Comparison of ENCODE assay signal across 12 cellular contexts in the genomic region with DNA sequence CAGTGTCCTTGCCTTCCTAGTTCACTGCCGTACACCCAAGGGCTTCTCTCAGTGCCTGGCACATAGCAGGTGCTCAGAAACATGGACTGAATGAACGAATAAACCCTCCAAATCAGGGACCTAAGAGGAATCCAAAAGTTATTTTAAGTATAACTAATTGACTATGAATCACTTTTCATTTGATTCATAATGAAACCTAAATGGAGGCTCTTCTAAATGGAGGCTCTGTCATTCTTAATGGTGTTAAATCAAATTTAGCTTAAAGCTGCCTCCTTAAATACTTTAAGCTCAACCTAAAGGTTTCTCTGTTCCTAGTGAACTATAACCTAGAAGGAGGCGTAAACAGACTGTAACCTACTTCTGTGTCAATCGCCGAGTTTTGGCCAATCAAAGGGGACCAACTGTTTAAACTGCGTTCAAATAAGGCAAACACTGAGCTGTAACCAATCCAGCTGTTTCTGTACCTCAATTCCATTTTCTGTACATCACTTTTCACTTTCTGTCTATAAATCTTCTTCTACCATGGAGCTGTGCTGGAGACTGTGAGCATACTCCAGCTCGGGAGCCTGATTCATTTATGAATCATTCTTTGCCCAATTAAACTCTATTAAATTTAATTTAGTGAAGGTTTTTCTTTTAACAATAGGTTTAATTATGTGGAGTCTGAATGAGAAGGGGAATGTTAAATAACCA. TPM values are rescaled to one million over a fixed set of nuclear protein-coding genes. Genes with fewer than 3 reads are reported as not detected.
A peak's percentile ranks its signal among the peaks of the same experiment; 100 is the strongest.
DNase-seq lines count a peak whose midpoint lies in the region; ATAC-seq and TF ChIP-seq lines count a peak whose summit lies in the region.
"Had no signal": no experiment of that assay in that cellular context is flagged by ENCODE, and none has a peak within 500 bp of the region (broad histone marks: within the 10 kb centered on the region; RNA-seq: fewer than 3 reads in every experiment).

No MANE protein-coding gene starts in this region.

- DNase-seq in NCI-H460 (ENCODE audit: extremely low read depth, low read depth) (peak; percentile 36), colonic mucosa (no peak), T-helper 17 cell (no peak)
- DNase-seq in stimulated activated naive CD8-positive, alpha-beta T cell treated with anti-CD3 and anti-CD28 coated beads, Interleukin-15, Interleukin-2, amounts not matched to agents 100 U/mL and 50 U/mL, for 24 hours, result no peak
- DNase-seq in stimulated activated naive CD4-positive, alpha-beta T cell (lab: John Stamatoyannopoulos, UW), result no peak
- DNase-seq: DND-41, H7, NCI-H146, nephron progenitor cell, tibial artery had no signal

- ATAC-seq in GM19035 (IDR thresholded peaks at IDR 0.05; ENCODE audit: unreplicated experiment) (peak; percentile 58), GM18511 (IDR thresholded peaks at IDR 0.05; ENCODE audit: unreplicated experiment) (no peak), T-helper 17 cell (no peak)
- peak; percentile 20 for ATAC-seq in stimulated activated naive CD8-positive, alpha-beta T cell treated with anti-CD3 and anti-CD28 coated beads, Interleukin-15, Interleukin-2, amounts not matched to agents 100 U/mL and 50 U/mL, for 24 hours

- peaks cover 7% of the 10 kb centered on the region for H3K4me1 Mint-ChIP-seq in T-helper 17 cell

- intact Hi-C loops in colonic mucosa (cut with DNase I), result no loop called here

- no peaks in the 10 kb centered on the region for H3K27me3 Mint-ChIP-seq in T-helper 17 cell

- no peak overlapping the region for H3K27ac Mint-ChIP-seq in T-helper 17 cell

- no peak for TF ChIP-seq CTCF in colonic mucosa (IDR thresholded peaks at IDR 0.05)

- H3K27ac ChIP-seq in colonic mucosa, result peak overlapping the region; percentile 11
- H3K27ac ChIP-seq: tibial artery had no signal

- H3K27me3 ChIP-seq in colonic mucosa, result no peaks in the 10 kb centered on the region
- H3K27me3 ChIP-seq: tibial artery had no signal

- no peaks in the 10 kb centered on the region for H3K36me3 ChIP-seq in colonic mucosa

- H3K4me1 ChIP-seq in colonic mucosa, result peaks cover 8% of the 10 kb centered on the region
- H3K4me1 ChIP-seq: tibial artery had no signal

- H3K9me3 ChIP-seq in colonic mucosa (no peaks in the 10 kb centered on the region), T-helper 17 cell (ENCODE audit: control insufficient read depth, low read length, poor library complexity, severe bottlenecking) (no peaks in the 10 kb centered on the region)
- H3K9me3 ChIP-seq: tibial artery had no signal

- H3K4me3 ChIP-seq in colonic mucosa, result no peak overlapping the region
- H3K4me3 ChIP-seq: tibial artery had no signal

- H3K9ac ChIP-seq in colonic mucosa (ENCODE audit: low read depth in 2 of 2, low read length in 2 of 2), result no peak overlapping the region

- H3K4me3 Mint-ChIP-seq in T-helper 17 cell, result no peak overlapping the region
- H3K4me3 Mint-ChIP-seq: nephron progenitor cell had no signal

- H3K36me3 Mint-ChIP-seq in T-helper 17 cell (ENCODE audit: low read depth), result peaks cover 10% of the 10 kb centered on the region

RNA-seq across cellular contexts. Expression of a gene that starts 11.0 kb away (rescaled TPM):
- 4.6 and 5.0 TPM in 2 replicates for total RNA-seq in NCI-H460 (2014; rRNA removed; shearing (Covaris generic))
- 12.7 and 16.2 TPM in 2 replicates for polyA plus RNA-seq in NCI-H460 (2014; cell fraction: nucleus; rRNA removed)
- total RNA-seq in colonic mucosa (1 to 10 TPM; 5.9 to 9.4 TPM), T-helper 17 cell (10 to 100 TPM; 21.5 to 25.4 TPM)

RNA-seq across cellular contexts. Expression of a gene that starts 42.8 kb away (rescaled TPM):
- total RNA-seq in NCI-H460 (2014; rRNA removed; shearing (Covaris generic)), result 32.6 and 36.6 TPM in 2 replicates
- 62.6 and 80.4 TPM in 2 replicates for polyA plus RNA-seq in NCI-H460 (2014; cell fraction: nucleus; rRNA removed)
- total RNA-seq in colonic mucosa, result 10 to 100 TPM; 69.5 to 72.2 TPM
- total RNA-seq in T-helper 17 cell, result 10 to 100 TPM; 76.5 to 79.3 TPM

Comparison
In these comparisons a context has a peak if more than half of its experiments do, and no peak if none do; other contexts are left out.
1. ATAC-seq: peak in GM19035 (single experiment) and stimulated activated naive CD8-positive, alpha-beta T cell treated with anti-CD3 and anti-CD28 coated beads, Interleukin-15, Interleukin-2, amounts not matched to agents 100 U/mL and 50 U/mL, for 24 hours (single experiment); none in GM18511 (single experiment) and T-helper 17 cell (single experiment).